1 cellular context compared by ENCODE assay signal in genomic region chr3:112304611-112305010, GRCh38.
TF ChIP-seq lines count a peak whose summit lies in the region.

No MANE protein-coding gene starts in this region.

TF ChIP-seq in SK-N-SH treated with all-trans-retinoic acid at 6 μM for 48 hours, 23 proteins besides CTCF, POLR2A, EP300 and RAD21 (continued from another document):
- TF ChIP-seq CREB5 (CRISPR knock-in tag; IDR thresholded peaks at IDR 0.05; ENCODE audit: low read depth) (no peak), ARNTL (CRISPR knock-in tag; IDR thresholded peaks at IDR 0.05; ENCODE audit: borderline replicate concordance, low read depth) (no peak), ZNF70 (CRISPR knock-in tag; IDR thresholded peaks at IDR 0.05) (no peak)
